11 cellular contexts compared by ENCODE assay signal in the genomic region with DNA sequence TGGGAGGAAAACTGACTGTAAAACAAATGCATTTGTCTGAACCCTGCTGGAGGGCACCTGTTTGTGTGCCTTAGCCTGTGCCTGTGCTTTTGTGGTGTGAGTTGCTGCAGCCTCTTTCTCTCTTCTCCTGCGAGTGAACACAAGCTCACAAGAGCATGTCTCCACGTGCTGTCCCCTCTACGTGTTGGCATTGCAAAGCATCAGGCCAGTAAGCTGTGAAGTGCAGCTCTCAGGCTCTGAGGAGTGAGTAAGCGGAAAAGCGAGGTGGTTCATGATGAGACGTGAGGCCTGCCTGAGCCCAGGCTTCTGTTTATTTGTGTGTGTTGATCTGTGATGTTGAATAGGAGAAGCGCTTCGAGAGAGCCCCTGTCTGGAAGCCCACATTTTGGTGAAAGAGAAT.
A peak's percentile ranks its signal among the peaks of the same experiment; 100 is the strongest.
DNase-seq lines count a peak whose midpoint lies in the region; ATAC-seq, FAIRE-seq and TF ChIP-seq lines count a peak whose summit lies in the region.
"Had no signal": no experiment of that assay in that cellular context is flagged by ENCODE, and none has a peak within 500 bp of the region (broad histone marks: within the 10 kb centered on the region; RNA-seq: fewer than 3 reads in every experiment).

No MANE protein-coding gene starts in this region.

- H3K4me1 ChIP-seq in esophagus muscularis mucosa (peaks cover 47 to 64% (median 55%) of the 10 kb centered on the region in 4 donors), parathyroid adenoma (peaks cover 72% of the 10 kb centered on the region)

- intact Hi-C loops in esophagus muscularis mucosa (cut with DNase I), result no loop called here

- DNase-seq in DMS153 (lab: John Stamatoyannopoulos, UW) (peak; percentile 53), DMS153 treated with DMSO at 0.1 percent for 48 hours (lab: John Stamatoyannopoulos, UW; ENCODE audit: unreplicated experiment) (no peak), RKO (ENCODE audit: low spot score) (peak; percentile 9), esophagus muscularis mucosa (ENCODE audit: extremely low spot score) (no peak), HPDE6-E6E7 (ENCODE audit: extremely low spot score) (no peak), HTR-8/SVneo (ENCODE audit: insufficient read length, low spot score) (no peak)
- DNase-seq: cerebellar nuclear complex, retina, T-helper 9 cell had no signal

- H3K79me2 ChIP-seq in parathyroid adenoma, result peaks cover 3% of the 10 kb centered on the region

- H2AFZ ChIP-seq in parathyroid adenoma, result peak overlapping the region; percentile 36

- H3K36me3 ChIP-seq in esophagus muscularis mucosa (peaks cover 0 to 7% (median 0%) of the 10 kb centered on the region in 4 donors), parathyroid adenoma (ENCODE audit: control insufficient read depth, insufficient read depth, low read length) (no peaks in the 10 kb centered on the region)

- H3K27ac ChIP-seq in esophagus muscularis mucosa (replicated peaks in 1 of 4), result peak overlapping the region; percentile 15 to 83 (median 80)
- peak overlapping the region; percentile 77 for H3K27ac ChIP-seq in parathyroid adenoma

- no peak for TF ChIP-seq POLR2A in esophagus muscularis mucosa (IDR thresholded peaks at IDR 0.05; ENCODE audit: low read depth)

- H3K4me3 ChIP-seq in esophagus muscularis mucosa (no peak overlapping the region), parathyroid adenoma (ENCODE audit: low read depth, low read length) (peak overlapping the region; percentile 32)

- no peak for ATAC-seq in HG03442 (IDR thresholded peaks at IDR 0.05; ENCODE audit: unreplicated experiment)

- no peaks in the 10 kb centered on the region for H3K9me3 ChIP-seq in esophagus muscularis mucosa
- H3K9me3 ChIP-seq in parathyroid adenoma (ENCODE audit: control insufficient read depth, low read length), result no peaks in the 10 kb centered on the region

- TF ChIP-seq CTCF in esophagus muscularis mucosa (IDR thresholded peaks at IDR 0.05) (no peak), parathyroid adenoma (IDR thresholded peaks at IDR 0.05) (no peak)

- 84% methylated on average over 8 of the region's 8 CpGs for WGBS in esophagus muscularis mucosa

- no peak for TF ChIP-seq EP300 in esophagus muscularis mucosa (IDR thresholded peaks at IDR 0.05)

- peak overlapping the region; percentile 34 for H3K4me2 ChIP-seq in parathyroid adenoma (ENCODE audit: low read length)

- FAIRE-seq in HTR-8/SVneo (lab: Jason Lieb, UNC), result no peak

- H3K27me3 ChIP-seq in esophagus muscularis mucosa (no peaks in the 10 kb centered on the region), parathyroid adenoma (ENCODE audit: control insufficient read depth, insufficient read depth, low read length) (no peaks in the 10 kb centered on the region)

- H3K9ac ChIP-seq in parathyroid adenoma, result no peak overlapping the region

Comparison
In these comparisons a context has a peak if more than half of its experiments do, and no peak if none do; other contexts are left out.
1. DNase-seq: peak in DMS153 (single experiment) and RKO (single experiment); none in DMS153 treated with DMSO at 0.1 percent for 48 hours (single experiment), esophagus muscularis mucosa (single experiment), HPDE6-E6E7 (single experiment) and HTR-8/SVneo (single experiment).